Comparison of ENCODE assay signal across 9 cellular contexts in the genomic region with DNA sequence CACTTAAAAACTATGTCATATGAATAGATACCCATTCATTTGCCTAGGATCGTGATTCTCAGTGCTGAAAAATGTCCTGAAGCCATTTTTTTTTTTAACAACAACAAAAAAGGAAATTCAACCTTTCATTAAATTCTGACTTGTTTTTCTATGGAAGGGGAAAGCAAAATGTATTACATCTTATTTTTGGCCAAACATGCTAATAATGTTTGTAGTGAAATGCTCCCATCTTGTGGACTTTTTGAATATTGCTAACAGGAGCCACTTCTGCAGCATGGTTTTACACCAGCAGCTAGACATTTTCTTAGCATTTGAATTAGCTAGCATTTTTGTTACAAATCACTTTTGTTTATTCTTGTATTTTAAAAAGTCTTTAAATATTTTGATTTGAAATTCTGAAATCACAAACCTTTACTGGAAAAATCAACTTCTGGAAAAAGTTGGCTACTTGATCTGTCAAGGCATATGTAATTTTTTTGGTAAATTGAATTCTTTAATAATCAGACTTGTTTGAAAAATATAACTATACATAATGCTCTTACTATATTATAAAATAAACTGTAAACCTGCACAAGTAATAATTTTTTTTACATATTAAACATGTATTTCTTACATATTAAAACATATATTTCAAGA.
DNase-seq lines count a peak whose midpoint lies in the region; ATAC-seq and TF ChIP-seq lines count a peak whose summit lies in the region.
"Had no signal": no experiment of that assay in that cellular context is flagged by ENCODE, and none has a peak within 500 bp of the region (broad histone marks: within the 10 kb centered on the region; RNA-seq: fewer than 3 reads in every experiment).

No MANE protein-coding gene starts in this region.

- peaks cover 17% of the 10 kb centered on the region for H3K36me3 Mint-ChIP-seq in glutamatergic neuron (ENCODE audit: unreplicated experiment)

- TF ChIP-seq POLR2A in transverse colon (IDR thresholded peaks at IDR 0.05) (no peak), ovary (IDR thresholded peaks at IDR 0.05) (no peak)

- H3K4me1 ChIP-seq in transverse colon (no peaks in the 10 kb centered on the region), ovary (ENCODE audit: insufficient read depth) (no peaks in the 10 kb centered on the region)

- no peaks in the 10 kb centered on the region for H3K4me1 Mint-ChIP-seq in glutamatergic neuron (ENCODE audit: low read depth, unreplicated experiment)
- H3K4me1 Mint-ChIP-seq: activated B cell treated with CpG ODN at 0.5 μM for 24 hours had no signal

- H3K9me3 ChIP-seq in transverse colon: peaks cover 0 to under 1% of the 10 kb centered on the region in 2 donors
- H3K9me3 ChIP-seq in ovary: peaks cover 0 to 1% of the 10 kb centered on the region in 2 donors

- intact Hi-C loops in transverse colon (cut with DNase I; ENCODE audit: low total_unique reads) (no loop called here), ovary (cut with DNase I) (loop anchor here in 1 of 4 donors (10.0 kb wide), 1 partner anchor 1337 kb away; no protein-coding TSS in a partner anchor)

- ATAC-seq in GM18517 (IDR thresholded peaks at IDR 0.05; ENCODE audit: unreplicated experiment) (no peak), HG02610 (IDR thresholded peaks at IDR 0.05; ENCODE audit: unreplicated experiment) (no peak)

- no peak overlapping the region for H3K4me3 ChIP-seq in transverse colon
- no peak overlapping the region for H3K4me3 ChIP-seq in ovary

- H3K4me3 Mint-ChIP-seq in glutamatergic neuron (ENCODE audit: unreplicated experiment): no peak overlapping the region
- H3K4me3 Mint-ChIP-seq: activated B cell treated with CpG ODN at 0.5 μM for 24 hours had no signal

- TF ChIP-seq CTCF in glutamatergic neuron (IDR thresholded peaks at IDR 0.05; ENCODE audit: partially characterized antibody, unreplicated experiment) (peak; percentile 31), transverse colon (IDR thresholded peaks at IDR 0.05) (peak; percentile 41 to 65 (median 51)), ovary (IDR thresholded peaks at IDR 0.05) (peak in 1 of 3 donors; percentile 22)

- H3K9me3 Mint-ChIP-seq in glutamatergic neuron (ENCODE audit: unreplicated experiment): peaks cover 3% of the 10 kb centered on the region

- no peak overlapping the region for H3K27ac Mint-ChIP-seq in glutamatergic neuron (ENCODE audit: unreplicated experiment)
- H3K27ac Mint-ChIP-seq: activated B cell treated with CpG ODN at 0.5 μM for 24 hours had no signal

- in situ Hi-C loops in transverse colon (cut with MboI; ENCODE audit: low pct_ligation_motif_present in 1 of 4, low pct_unique_long_range_greater_than_20kb in 1 of 4, low sequenced_read_pairs in 3 of 4): no loop called here

- peaks cover 0 to 8% (median 2%) of the 10 kb centered on the region in 4 donors for H3K36me3 ChIP-seq in transverse colon
- H3K36me3 ChIP-seq in ovary: no peaks in the 10 kb centered on the region

- H3K27ac ChIP-seq in transverse colon (no peak overlapping the region), ovary (no peak overlapping the region)

- TF ChIP-seq EP300 in transverse colon (IDR thresholded peaks at IDR 0.05; ENCODE audit: low read depth) (no peak), ovary (IDR thresholded peaks at IDR 0.05) (no peak)

- no peaks in the 10 kb centered on the region for H3K27me3 ChIP-seq in transverse colon
- no peaks in the 10 kb centered on the region for H3K27me3 ChIP-seq in ovary

- WGBS in transverse colon (ENCODE audit: low coverage in 1 of 2), 2 donors: 89 to 90% methylated on average over 1 of the region's 1 CpG
- WGBS in ovary, 3 donors: 54 to 63% (median 61%) methylated on average over 1 of the region's 1 CpG

- H3K27me3 Mint-ChIP-seq in glutamatergic neuron (ENCODE audit: unreplicated experiment): no peaks in the 10 kb centered on the region
- H3K27me3 Mint-ChIP-seq: activated B cell treated with CpG ODN at 0.5 μM for 24 hours had no signal

- DNase-seq in GF-D8 (lab: John Stamatoyannopoulos, UW): peak; percentile 5
- peak; percentile 56 for DNase-seq in LHCN-M2 (ENCODE audit: low read depth)
- DNase-seq in SW480 (ENCODE audit: low spot score): peak; percentile 41
- DNase-seq in glutamatergic neuron: no peak
- no peak for DNase-seq in transverse colon
- DNase-seq in ovary: no peak
- DNase-seq: activated B cell treated with CpG ODN at 0.5 μM for 24 hours had no signal

Comparison
In these comparisons a context has a peak if more than half of its experiments do, and no peak if none do; other contexts are left out.
1. DNase-seq: peak in GF-D8 (single experiment), LHCN-M2 (single experiment) and SW480 (single experiment); none in glutamatergic neuron (single experiment), transverse colon (single experiment) and ovary (0 of 5).